ENCODE assay signal across 29 cellular contexts in genomic region chr1:33263890-33264504, GRCh38. TPM values are rescaled to one million over a fixed set of nuclear protein-coding genes. Genes with fewer than 3 reads are reported as not detected.
"Had no signal": no experiment of that assay in that cellular context is flagged by ENCODE, and none has a peak within 500 bp of the region (broad histone marks: within the 10 kb centered on the region; RNA-seq: fewer than 3 reads in every experiment).

No MANE protein-coding gene starts in this region.

- H3K27me3 ChIP-seq: brain microvascular endothelial cell, heart left ventricle, pancreas, uterus had no signal

- FAIRE-seq: astrocyte, endothelial cell of umbilical vein, kidney, pancreas had no signal

- H3K36me3 Mint-ChIP-seq: activated CD4-positive, alpha-beta memory T cell treated with anti-CD3 and anti-CD28 coated beads for 36 hours; activated naive CD8-positive, alpha-beta T cell treated with anti-CD3 and anti-CD28 coated beads, Interleukin-2, amount 10 ng/mL, durations not matched to agents 7 days and 5 days; natural killer cell treated with Interleukin-12 subunit alpha and Interleukin-12 subunit beta and Interleukin-15 and Interleukin-18, amount 100 ng/mL, for 72 hours had no signal

- H3K27ac ChIP-seq: brain microvascular endothelial cell, pancreas, prostate gland, uterus had no signal

- H3K27ac Mint-ChIP-seq: activated CD4-positive, alpha-beta memory T cell treated with anti-CD3 and anti-CD28 coated beads for 36 hours; activated CD4-positive, alpha-beta T cell treated with anti-CD3 and anti-CD28 coated beads, Interleukin-2, amount 10 ng/mL, durations not matched to agents 24 days and 14 days; activated naive CD4-positive, alpha-beta T cell treated with anti-CD3 and anti-CD28 coated beads, Interleukin-2, amount 10 ng/mL, durations not matched to agents 7 days and 5 days; activated naive CD8-positive, alpha-beta T cell treated with anti-CD3 and anti-CD28 coated beads, Interleukin-2, amount 10 ng/mL, durations not matched to agents 7 days and 5 days; activated T-cell treated with anti-CD3 and anti-CD28 coated beads, Interleukin-2, amount 50 U/mL, for 24 hours; memory B cell; natural killer cell treated with Interleukin-12 subunit alpha and Interleukin-12 subunit beta and Interleukin-15 and Interleukin-18, amount 100 ng/mL, for 72 hours had no signal

- H3K4me1 ChIP-seq: prostate gland had no signal

- H3K36me3 ChIP-seq: brain microvascular endothelial cell, pancreas, prostate gland, uterus had no signal

- H3K4me3 Mint-ChIP-seq: activated CD4-positive, alpha-beta memory T cell treated with anti-CD3 and anti-CD28 coated beads for 36 hours; activated CD4-positive, alpha-beta T cell treated with anti-CD3 and anti-CD28 coated beads, Interleukin-2, amount 10 ng/mL, durations not matched to agents 24 days and 14 days; activated naive CD4-positive, alpha-beta T cell treated with anti-CD3 and anti-CD28 coated beads, Interleukin-2, amount 10 ng/mL, durations not matched to agents 7 days and 5 days; activated naive CD8-positive, alpha-beta T cell treated with anti-CD3 and anti-CD28 coated beads, Interleukin-2, amount 10 ng/mL, durations not matched to agents 7 days and 5 days; activated T-cell treated with anti-CD3 and anti-CD28 coated beads, Interleukin-2, amount 50 U/mL, for 24 hours; immature natural killer cell; memory B cell; natural killer cell treated with Interleukin-12 subunit alpha and Interleukin-12 subunit beta and Interleukin-15 and Interleukin-18, amount 100 ng/mL, for 72 hours; type B pancreatic cell had no signal

- H3K9me3 ChIP-seq: heart left ventricle, pancreas, prostate gland, thoracic aorta, uterus had no signal

- H3K9me3 Mint-ChIP-seq: activated CD4-positive, alpha-beta memory T cell treated with anti-CD3 and anti-CD28 coated beads for 36 hours; activated CD4-positive, alpha-beta T cell treated with anti-CD3 and anti-CD28 coated beads, Interleukin-2, amount 10 ng/mL, durations not matched to agents 24 days and 14 days; activated naive CD4-positive, alpha-beta T cell treated with anti-CD3 and anti-CD28 coated beads, Interleukin-2, amount 10 ng/mL, durations not matched to agents 7 days and 5 days; activated naive CD8-positive, alpha-beta T cell treated with anti-CD3 and anti-CD28 coated beads, Interleukin-2, amount 10 ng/mL, durations not matched to agents 7 days and 5 days; activated T-cell treated with anti-CD3 and anti-CD28 coated beads, Interleukin-2, amount 50 U/mL, for 24 hours; immature natural killer cell; memory B cell; natural killer cell treated with Interleukin-12 subunit alpha and Interleukin-12 subunit beta and Interleukin-15 and Interleukin-18, amount 100 ng/mL, for 72 hours; type B pancreatic cell had no signal

- H3K4me3 ChIP-seq: heart left ventricle, pancreas, prostate gland, thoracic aorta, uterus had no signal

- DNase-seq: activated CD4-positive, alpha-beta memory T cell treated with anti-CD3 and anti-CD28 coated beads for 36 hours; activated CD4-positive, alpha-beta T cell treated with anti-CD3 and anti-CD28 coated beads, Interleukin-2, amount 10 ng/mL, durations not matched to agents 24 days and 14 days; activated CD4-positive, CD25-positive, alpha-beta regulatory T cell treated with anti-CD3 and anti-CD28 coated beads, Interleukin-2, amount 50 U/mL, for 72 hours; activated CD8-positive, alpha-beta memory T cell treated with anti-CD3 and anti-CD28 coated beads, Interleukin-2, amount 50 U/mL, for 48 hours; activated gamma-delta T cell; activated naive CD4-positive, alpha-beta T cell treated with anti-CD3 and anti-CD28 coated beads, Interleukin-2, amount 10 ng/mL, durations not matched to agents 7 days and 5 days; activated naive CD8-positive, alpha-beta T cell treated with anti-CD3 and anti-CD28 coated beads, Interleukin-2, amount 10 ng/mL, durations not matched to agents 7 days and 5 days; activated T-cell treated with anti-CD3 and anti-CD28 coated beads, Interleukin-2, amount 50 U/mL, for 24 hours; brain microvascular endothelial cell; heart left ventricle; hypothalamus; immature natural killer cell; kidney; left colon; pancreas; stimulated activated naive CD4-positive, alpha-beta T cell treated with Interleukin-2 at 50 U/mL for 16 hours; T-helper 2 cell; uterus had no signal

- ATAC-seq: heart left ventricle, left colon, pancreas had no signal

RNA-seq across cellular contexts. Expression of gene A3GALT2, which starts 56.9 kb away (rescaled TPM):
- total RNA-seq: activated CD4-positive, alpha-beta memory T cell treated with anti-CD3 and anti-CD28 coated beads for 36 hours; activated CD4-positive, alpha-beta T cell treated with anti-CD3 and anti-CD28 coated beads, Interleukin-2, amount 10 ng/mL, durations not matched to agents 24 days and 14 days; activated CD8-positive, alpha-beta memory T cell treated with anti-CD3 and anti-CD28 coated beads for 36 hours; astrocyte; cardiac septum; cerebellum; endothelial cell of umbilical vein; kidney; left colon; lower leg skin; natural killer cell treated with Interleukin-12 subunit alpha and Interleukin-12 subunit beta and Interleukin-15 and Interleukin-18, amount 100 ng/mL, for 72 hours; pancreas had no signal
